17 cellular contexts compared by ENCODE assay signal in genomic region chr3:58160399-58160798, GRCh38. TPM values are rescaled to one million over a fixed set of nuclear protein-coding genes. Genes with fewer than 3 reads are reported as not detected.
DNase-seq lines count a peak whose midpoint lies in the region; ATAC-seq, FAIRE-seq and TF ChIP-seq lines count a peak whose summit lies in the region.
"Had no signal": no experiment of that assay in that cellular context is flagged by ENCODE, and none has a peak within 500 bp of the region (broad histone marks: within the 10 kb centered on the region; RNA-seq: fewer than 3 reads in every experiment).

No MANE protein-coding gene starts in this region.

- H3K27ac Mint-ChIP-seq in Calu3 (ENCODE audit: unreplicated experiment) (peak overlapping the region; percentile 93), nephron (peak overlapping the region; percentile 28 to 48 (median 45))

- CTCF ChIA-PET in A549 (lab: Yijun Ruan, JAX): interaction anchor here (2.2 to 2.5 kb wide), 2 partner anchors 17 to 153 kb away, joined by 5 to 6 read pairs; partner anchors contain the start of gene FLNB
- CTCF ChIA-PET in Calu3 (lab: Charles Lee): no interaction called here
- CTCF ChIA-PET in K562 (lab: Yijun Ruan, JAX; ENCODE audit: low intra/inter-chr PET ratio): no interaction called here

- no peak for TF ChIP-seq POLR2A in A549 (IDR thresholded peaks at IDR 0.05; ENCODE audit: low read length)
- TF ChIP-seq POLR2A in K562 (conservative IDR thresholded peaks at IDR 0.05): no peak

- no peaks in the 10 kb centered on the region for H3K9me3 ChIP-seq in A549
- H3K9me3 ChIP-seq in K562 (replicated peaks; ENCODE audit: control insufficient read depth, insufficient read depth, low read depth, low read length): no peaks in the 10 kb centered on the region
- H3K9me3 ChIP-seq: HAP-1 had no signal

- in situ Hi-C loops in K562 (cut with MboI): loop anchor here (25.0 kb wide), 1 partner anchor 148 kb away; the partner anchor contains the start of gene FLNB

- H2AFZ ChIP-seq in K562 (ENCODE audit: low read depth, low read length): no peak overlapping the region

- H3K4me3 Mint-ChIP-seq in Calu3 (ENCODE audit: low read depth, unreplicated experiment) (no peak overlapping the region), nephron (no peak overlapping the region)

- H3K27me3 Mint-ChIP-seq in Calu3 (ENCODE audit: unreplicated experiment) (no peaks in the 10 kb centered on the region), nephron (ENCODE audit: low read depth) (peaks cover 9% of the 10 kb centered on the region)

- no peak overlapping the region for H3K4me2 ChIP-seq in A549
- no peak overlapping the region for H3K4me2 ChIP-seq in K562 (ENCODE audit: insufficient read depth, low read length)

- H3K4me1 ChIP-seq in A549 (peaks cover 78% of the 10 kb centered on the region), K562 (replicated peaks in 1 of 2; ENCODE audit: control insufficient read depth in 2 of 2, insufficient read depth in 2 of 2, low read length in 2 of 2) (peaks cover 20 to 28% of the 10 kb centered on the region in 2 experiments)
- H3K4me1 ChIP-seq: HAP-1 had no signal

- H3K4me3 ChIP-seq in A549 (no peak overlapping the region), K562 (no peak overlapping the region)
- H3K4me3 ChIP-seq: HAP-1 had no signal

- no peak overlapping the region for H3K9ac ChIP-seq in K562 (ENCODE audit: insufficient read depth in 1 of 2, low read depth in 2 of 2, low read length in 2 of 2)

- BruUV-seq in Calu3 (replicated peaks; lab: Mats Ljungman, UMichigan) (no TSS peak), K562 (replicated peaks; lab: Mats Ljungman, UMichigan) (no TSS peak)

- TF ChIP-seq RAD21 in A549 (conservative IDR thresholded peaks at IDR 0.05 in 1 of 2, IDR thresholded peaks at IDR 0.05 in 1 of 2) (no peak), K562 (CRISPR knock-in tag; conservative IDR thresholded peaks at IDR 0.05 in 1 of 2, IDR thresholded peaks at IDR 0.05 in 1 of 2) (no peak)

- peak overlapping the region; percentile 98 for H3K27ac ChIP-seq in A549
- H3K27ac ChIP-seq in K562 (ENCODE audit: extremely low read depth, low read depth, low read length): no peak overlapping the region
- no peak overlapping the region for H3K27ac ChIP-seq in caudate nucleus (ENCODE audit: low read depth, low read length)

- intact Hi-C loops in Calu3 (cut with micrococcal nuclease; ENCODE audit: unreplicated experiment): no loop called here
- intact Hi-C loops in K562 (cut with micrococcal nuclease): no loop called here

- no peaks in the 10 kb centered on the region for H3K9me1 ChIP-seq in K562 (ENCODE audit: control insufficient read depth, insufficient read depth, low read length)

- FAIRE-seq in A549 (lab: Jason Lieb, UNC) (no peak), K562 (lab: Jason Lieb, UNC) (peak; percentile 11)

- H3K4me1 Mint-ChIP-seq in Calu3 (ENCODE audit: low read depth, unreplicated experiment): peaks cover 39% of the 10 kb centered on the region
- peaks cover 63% of the 10 kb centered on the region for H3K4me1 Mint-ChIP-seq in nephron

- peaks cover 61% of the 10 kb centered on the region for H3K36me3 Mint-ChIP-seq in Calu3 (ENCODE audit: insufficient read depth, unreplicated experiment)
- peaks cover 67% of the 10 kb centered on the region for H3K36me3 Mint-ChIP-seq in nephron (ENCODE audit: low read depth)

- H3K9me3 Mint-ChIP-seq in Calu3 (ENCODE audit: low read depth, unreplicated experiment): peaks cover 2% of the 10 kb centered on the region
- H3K9me3 Mint-ChIP-seq in nephron: no peaks in the 10 kb centered on the region

- H3K79me2 ChIP-seq in K562 (ENCODE audit: control insufficient read depth, insufficient read depth, low read length): no peaks in the 10 kb centered on the region

- TF ChIP-seq CTCF in A549 (IDR thresholded peaks at IDR 0.05) (no peak), Calu3 (IDR thresholded peaks at IDR 0.05; ENCODE audit: unreplicated experiment) (no peak), K562 (IDR thresholded peaks at IDR 0.05 in 2 of 3, conservative IDR thresholded peaks at IDR 0.05 in 1 of 3; ENCODE audit: insufficient read depth in 2 of 3, low read depth in 1 of 3, low read length in 3 of 3) (no peak), nephron (IDR thresholded peaks at IDR 0.05; ENCODE audit: unreplicated experiment in 3 of 3) (no peak)

- H3K36me3 ChIP-seq in K562 (ENCODE audit: control insufficient read depth, insufficient read depth, low read length): peaks cover 51% of the 10 kb centered on the region; the same call in 2 of the 3 replicates

- POLR2A ChIA-PET in A549 (lab: Yijun Ruan, JAX) (no interaction called here), K562 (lab: Yijun Ruan, JAX) (interaction anchor here (1.4 kb wide), 1 partner anchor 12 kb away, joined by 4 read pairs; no protein-coding TSS in a partner anchor)

- WGBS in A549 (ENCODE audit: missing lambda C conversion rate): 95% methylated on average over 1 of the region's 1 CpG
- 100% methylated on average over 1 of the region's 1 CpG for WGBS in K562 (ENCODE audit: insufficient coverage, low coverage, missing lambda C conversion rate)

- TF ChIP-seq EP300 in A549 (IDR thresholded peaks at IDR 0.05) (no peak), K562 (IDR thresholded peaks at IDR 0.05; ENCODE audit: low read length) (no peak)

- no peak for ATAC-seq in A549
- no peak for ATAC-seq in K562

- H4K20me1 ChIP-seq in K562 (replicated peaks; ENCODE audit: control insufficient read depth, insufficient read depth, low read length): no peaks in the 10 kb centered on the region

- no peak for DNase-seq in A549 (ENCODE audit: low read depth in 1 of 2, low spot score in 1 of 2)
- DNase-seq in Calu3: no peak
- DNase-seq in K562 (ENCODE audit: extremely low read depth in 1 of 4, low spot score in 3 of 4): no peak
- no peak for DNase-seq in DMS153 (lab: John Stamatoyannopoulos, UW)
- DNase-seq in caudate nucleus (lab: John Stamatoyannopoulos, UW): no peak
- no peak for DNase-seq in SIG-M5 treated with dmso at 0.1 percent for 504 hours (lab: John Stamatoyannopoulos, UW; ENCODE audit: unreplicated experiment)
- DNase-seq in activated CD4-positive, alpha-beta T cell treated with anti-CD3 and anti-CD28 coated beads for 1 hour: no peak
- DNase-seq: ACHN; DMS79 treated with DMSO at 0.1 percent for 48 hours; Kasumi-1; NCI-H1105 treated with DMSO at 0.1 percent for 48 hours; NCI-H187; NCI-H69; NK-92 treated with Interleukin-12 subunit alpha and Interleukin-12 subunit beta, amount 100 ng/mL, for 24 hours had no signal

- no peaks in the 10 kb centered on the region for H3K27me3 ChIP-seq in K562 (ENCODE audit: control insufficient read depth in 2 of 2, insufficient read depth in 2 of 2, low read length in 2 of 2)

TF ChIP-seq in A549, 52 proteins besides CTCF, POLR2A, EP300 and RAD21 (continues in another document):
- TF ChIP-seq, protein P1, sequence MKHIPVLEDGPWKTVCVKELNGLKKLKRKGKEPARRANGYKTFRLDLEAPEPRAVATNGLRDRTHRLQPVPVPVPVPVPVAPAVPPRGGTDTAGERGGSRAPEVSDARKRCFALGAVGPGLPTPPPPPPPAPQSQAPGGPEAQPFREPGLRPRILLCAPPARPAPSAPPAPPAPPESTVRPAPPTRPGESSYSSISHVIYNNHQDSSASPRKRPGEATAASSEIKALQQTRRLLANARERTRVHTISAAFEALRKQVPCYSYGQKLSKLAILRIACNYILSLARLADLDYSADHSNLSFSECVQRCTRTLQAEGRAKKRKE (CRISPR knock-in tag; IDR thresholded peaks at IDR 0.05; ENCODE audit: low read depth): no peak
- TF ChIP-seq ZFP36 (IDR thresholded peaks at IDR 0.05; ENCODE audit: borderline replicate concordance, partially characterized antibody) (peak; percentile 79), TFCP2L1 (CRISPR knock-in tag; IDR thresholded peaks at IDR 0.05) (no peak), CEBPB (IDR thresholded peaks at IDR 0.05) (no peak), HOXA7 (CRISPR knock-in tag; IDR thresholded peaks at IDR 0.05) (no peak)

TF ChIP-seq in K562, 482 proteins besides CTCF, POLR2A, EP300 and RAD21 (continues in another document):
- TF ChIP-seq ZNF354B (CRISPR knock-in tag; IDR thresholded peaks at IDR 0.05) (no peak), BCOR (IDR thresholded peaks at IDR 0.05) (peak; percentile 77), KDM1A (IDR thresholded peaks at IDR 0.05) (peak; percentile 31 to 32; a peak in 2 of 4 replicates), ZFP36 (IDR thresholded peaks at IDR 0.05; ENCODE audit: low read depth, low read length, partially characterized antibody) (peak; percentile 90), GTF2A2 (tag; IDR thresholded peaks at IDR 0.05) (no peak), RBM25 (IDR thresholded peaks at IDR 0.05; ENCODE audit: low read depth, low read length, severe bottlenecking) (peak; percentile 66), ZNF696 (CRISPR knock-in tag; conservative IDR thresholded peaks at IDR 0.05) (no peak), SREBF2 (CRISPR knock-in tag; IDR thresholded peaks at IDR 0.05) (no peak), ARHGAP35 (IDR thresholded peaks at IDR 0.05; ENCODE audit: partially characterized antibody) (no peak), KDM2B (CRISPR knock-in tag; IDR thresholded peaks at IDR 0.05) (no peak)

RNA-seq across cellular contexts. Expression of gene DNASE1L3, which starts 50.4 kb away (rescaled TPM):
- polyA plus RNA-seq in A549 (2011; rRNA removed) (0.19 TPM in 1 of 2 replicates, not detected in the other), A549 (2017; fragmentation: RNase III; extraction: RNeasy Plus Mini Kit Qiagen cat#74134 plus additional on column Dnase treatment) (not detected in 3 replicates), K562 (2011; rRNA removed) (0.06 TPM in 1 of 2 replicates, not detected in the other), K562 (2014; fragmentation: Illumina TruSeq; extraction: Trizol) (not detected in 2 replicates), K562 (2014; fragmentation: Nextera tagmentation; extraction: Ambion mirVana) (not detected), K562 (2014; rRNA removed) (not detected in 2 replicates)
- 0.08 TPM in 1 of 2 replicates, not detected in the other for polyA plus RNA-seq in A549 (2012; cell fraction: cytosol; rRNA removed)
- not detected in 2 replicates for polyA plus RNA-seq in A549 (2012; cell fraction: nucleus; rRNA removed)
- polyA minus RNA-seq in A549 (2011; rRNA and poly(A)+ RNA removed): 0.49 TPM in 1 of 2 replicates, not detected in the other
- total RNA-seq in Calu3 (2022) (not detected in 2 replicates), K562 (2014; rRNA removed) (not detected in 2 replicates), K562 (2014; rRNA removed; fragmentation: Illumina TruSeq; extraction: Trizol) (not detected in 2 replicates), K562 (2015; rRNA removed; fragmentation: Illumina TruSeq; extraction: Trizol) (not detected in 2 replicates), K562 (2021) (not detected in 2 replicates)
- total RNA-seq in K562 (2011; cell fraction: chromatin; rRNA removed; ENCODE audit: low replicate concordance): not detected in 2 replicates
- not detected in 2 replicates for total RNA-seq in K562 (2011; cell fraction: nucleolus; rRNA removed)
- total RNA-seq in K562 (2011; cell fraction: nucleoplasm; rRNA removed): not detected in 2 replicates
- polyA plus RNA-seq in K562 (2011; cell fraction: cytosol; rRNA removed): not detected in 2 replicates
- not detected in 2 replicates for polyA plus RNA-seq in K562 (2011; cell fraction: nucleus; rRNA removed)
- not detected in 2 replicates for polyA plus RNA-seq in K562 (2012)
- polyA minus RNA-seq in K562 (2011; rRNA and poly(A)+ RNA removed): not detected in 2 replicates
- not detected in 2 replicates for polyA minus RNA-seq in K562 (2011; cell fraction: cytosol; rRNA and poly(A)+ RNA removed)
- polyA minus RNA-seq in K562 (2011; cell fraction: nucleus; rRNA and poly(A)+ RNA removed): not detected in 2 replicates
- total RNA-seq: G401 had no signal

Comparison
In these comparisons a context has a peak if more than half of its experiments do, and no peak if none do; other contexts are left out.
1. H3K27ac ChIP-seq: peak in A549 (2 of 2); none in K562 (single experiment) and caudate nucleus (single experiment).
2. Of the 35 proteins assayed by ChIP-seq in both K562 and A549: peak only in K562: KDM1A; only in A549: none; in both: ZFP36; in neither: 33.